In genomic region chr12:60148109-60148508, GRCh38 we compare ENCODE assay signal across 13 cellular contexts.
A peak's percentile ranks its signal among the peaks of the same experiment; 100 is the strongest.
DNase-seq lines count a peak whose midpoint lies in the region; ATAC-seq and TF ChIP-seq lines count a peak whose summit lies in the region.
"Had no signal": no experiment of that assay in that cellular context is flagged by ENCODE, and none has a peak within 500 bp of the region (broad histone marks: within the 10 kb centered on the region; RNA-seq: fewer than 3 reads in every experiment).

No MANE protein-coding gene starts in this region.

- intact Hi-C loops in left cardiac atrium (cut with DNase I) = no loop called here
- intact Hi-C loops in cardiac septum (cut with DNase I) = no loop called here

- in situ Hi-C loops in astrocyte of the spinal cord (cut with HindIII; ENCODE audit: low sequenced_read_pairs) = no loop called here

- DNase-seq in left cardiac atrium = no peak
- no peak for DNase-seq in cardiac septum (ENCODE audit: low spot score)
- DNase-seq in astrocyte of the spinal cord (ENCODE audit: low read depth, low spot score) = peak; percentile 87
- peak; percentile 14 for DNase-seq in hepatic stellate cell (ENCODE audit: low spot score)
- DNase-seq in activated naive CD4-positive, alpha-beta T cell treated with anti-CD3 and anti-CD28 coated beads, Interleukin-2, amount 10 ng/mL, durations not matched to agents 7 days and 5 days = no peak
- no peak for DNase-seq in NCI-H1417 (lab: John Stamatoyannopoulos, UW)
- DNase-seq in medulla oblongata (ENCODE audit: extremely low spot score) = no peak
- DNase-seq: activated CD4-positive, alpha-beta T cell treated with anti-CD3 and anti-CD28 coated beads for 36 hours; dorsolateral prefrontal cortex; MM.1S; NCI-H524 had no signal

- H3K27me3 Mint-ChIP-seq in activated naive CD4-positive, alpha-beta T cell treated with anti-CD3 and anti-CD28 coated beads, Interleukin-2, amount 10 ng/mL, durations not matched to agents 7 days and 5 days = no peaks in the 10 kb centered on the region
- H3K27me3 Mint-ChIP-seq: activated CD4-positive, alpha-beta T cell treated with anti-CD3 and anti-CD28 coated beads for 36 hours had no signal

- peaks cover 2% of the 10 kb centered on the region for H3K9me3 Mint-ChIP-seq in activated naive CD4-positive, alpha-beta T cell treated with anti-CD3 and anti-CD28 coated beads, Interleukin-2, amount 10 ng/mL, durations not matched to agents 7 days and 5 days
- H3K9me3 Mint-ChIP-seq: activated T-helper 2 cell treated with anti-CD3 and anti-CD28 coated beads, Interferon-gamma antibody, Interleukin-2, Interleukin-4, amounts not matched to agents 10 μg/mL and 5 μg/mL and 100 μg/mL, durations not matched to agents 14 hours and 24 hours and 36 hours had no signal

- H3K4me1 Mint-ChIP-seq in activated naive CD4-positive, alpha-beta T cell treated with anti-CD3 and anti-CD28 coated beads, Interleukin-2, amount 10 ng/mL, durations not matched to agents 7 days and 5 days = no peaks in the 10 kb centered on the region
- H3K4me1 Mint-ChIP-seq: activated CD4-positive, alpha-beta T cell treated with anti-CD3 and anti-CD28 coated beads for 36 hours had no signal

- no peak overlapping the region for H3K27ac Mint-ChIP-seq in activated naive CD4-positive, alpha-beta T cell treated with anti-CD3 and anti-CD28 coated beads, Interleukin-2, amount 10 ng/mL, durations not matched to agents 7 days and 5 days
- H3K27ac Mint-ChIP-seq: activated CD4-positive, alpha-beta T cell treated with anti-CD3 and anti-CD28 coated beads for 36 hours; activated T-helper 2 cell treated with anti-CD3 and anti-CD28 coated beads, Interferon-gamma antibody, Interleukin-2, Interleukin-4, amounts not matched to agents 10 μg/mL and 5 μg/mL and 100 μg/mL, durations not matched to agents 14 hours and 24 hours and 36 hours had no signal

- CTCF ChIA-PET in activated naive CD4-positive, alpha-beta T cell treated with anti-CD3 and anti-CD28 coated beads, Interleukin-2, amount 10 ng/mL, durations not matched to agents 7 days and 5 days (lab: Charles Lee) = no interaction called here

- no peak overlapping the region for H3K4me3 ChIP-seq in astrocyte of the spinal cord (ENCODE audit: low read depth, low read length)
- H3K4me3 ChIP-seq: dorsolateral prefrontal cortex had no signal

- TF ChIP-seq CTCF in astrocyte of the spinal cord (IDR thresholded peaks at IDR 0.05; ENCODE audit: low read depth, low read length) = no peak

- H3K36me3 Mint-ChIP-seq in activated naive CD4-positive, alpha-beta T cell treated with anti-CD3 and anti-CD28 coated beads, Interleukin-2, amount 10 ng/mL, durations not matched to agents 7 days and 5 days = no peaks in the 10 kb centered on the region

- no peak overlapping the region for H3K4me3 Mint-ChIP-seq in activated naive CD4-positive, alpha-beta T cell treated with anti-CD3 and anti-CD28 coated beads, Interleukin-2, amount 10 ng/mL, durations not matched to agents 7 days and 5 days
- H3K4me3 Mint-ChIP-seq: activated CD4-positive, alpha-beta T cell treated with anti-CD3 and anti-CD28 coated beads for 36 hours had no signal

- peak; percentile 44 to 97 for ATAC-seq in left cardiac atrium
- ATAC-seq in GM19452 (IDR thresholded peaks at IDR 0.05; ENCODE audit: unreplicated experiment) = no peak
- ATAC-seq: activated CD4-positive, alpha-beta T cell treated with anti-CD3 and anti-CD28 coated beads for 36 hours had no signal

Comparison
In these comparisons a context has a peak if more than half of its experiments do, and no peak if none do; other contexts are left out.
1. DNase-seq: peak in astrocyte of the spinal cord (single experiment) and hepatic stellate cell (single experiment); none in left cardiac atrium (single experiment), cardiac septum (single experiment), activated naive CD4-positive, alpha-beta T cell treated with anti-CD3 and anti-CD28 coated beads, Interleukin-2, amount 10 ng/mL, durations not matched to agents 7 days and 5 days (single experiment), NCI-H1417 (0 of 3) and medulla oblongata (single experiment).